ENCODE assay signal across 1 cellular context in the genomic region with DNA sequence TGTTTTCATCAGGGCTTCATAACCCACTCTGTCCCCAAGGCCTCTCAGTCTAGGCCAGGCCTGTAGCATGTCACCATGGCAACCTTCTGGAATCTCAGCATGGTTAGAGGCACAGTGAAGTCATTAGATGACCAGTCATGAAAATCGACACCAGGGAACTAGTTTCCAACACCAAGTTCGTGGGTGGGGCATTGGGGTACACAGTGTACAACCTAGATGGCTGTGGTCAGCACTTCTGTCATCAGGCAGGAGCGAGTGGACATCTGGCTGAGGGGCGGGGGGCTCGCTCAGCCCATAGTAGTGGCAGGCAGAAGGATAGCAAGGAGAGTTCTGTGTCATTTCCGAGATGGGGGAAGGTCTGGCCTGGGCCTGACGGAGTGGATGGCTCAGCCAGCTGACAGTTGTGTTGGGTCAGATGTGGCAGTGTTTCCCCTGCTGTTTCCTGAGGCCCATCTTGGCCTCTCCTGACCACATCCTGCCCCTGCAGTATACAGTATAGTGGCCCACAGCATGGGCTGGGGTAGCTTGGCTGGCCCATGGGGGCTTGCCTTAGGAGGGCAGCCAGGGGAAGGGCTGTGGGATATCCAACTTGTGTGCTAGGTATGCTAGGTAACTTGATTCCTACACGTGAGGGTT.
TF ChIP-seq lines count a peak whose summit lies in the region.

No MANE protein-coding gene starts in this region.

TF ChIP-seq in IMR-90, 13 proteins besides CTCF, POLR2A, EP300 and RAD21 (continued from another document):
- no peak for TF ChIP-seq CEBPB (IDR thresholded peaks at IDR 0.05; ENCODE audit: low read depth, low read length)
- TF ChIP-seq FOS (IDR thresholded peaks at IDR 0.05; ENCODE audit: low read depth, low read length): no peak
- TF ChIP-seq, protein P1, sequence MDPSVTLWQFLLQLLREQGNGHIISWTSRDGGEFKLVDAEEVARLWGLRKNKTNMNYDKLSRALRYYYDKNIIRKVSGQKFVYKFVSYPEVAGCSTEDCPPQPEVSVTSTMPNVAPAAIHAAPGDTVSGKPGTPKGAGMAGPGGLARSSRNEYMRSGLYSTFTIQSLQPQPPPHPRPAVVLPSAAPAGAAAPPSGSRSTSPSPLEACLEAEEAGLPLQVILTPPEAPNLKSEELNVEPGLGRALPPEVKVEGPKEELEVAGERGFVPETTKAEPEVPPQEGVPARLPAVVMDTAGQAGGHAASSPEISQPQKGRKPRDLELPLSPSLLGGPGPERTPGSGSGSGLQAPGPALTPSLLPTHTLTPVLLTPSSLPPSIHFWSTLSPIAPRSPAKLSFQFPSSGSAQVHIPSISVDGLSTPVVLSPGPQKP (IDR thresholded peaks at IDR 0.05; ENCODE audit: borderline replicate concordance, low read depth, low read length): no peak
- TF ChIP-seq SMC3 (IDR thresholded peaks at IDR 0.05; ENCODE audit: low read depth, low read length): no peak
- no peak for TF ChIP-seq MAZ (IDR thresholded peaks at IDR 0.05; ENCODE audit: borderline replicate concordance, low read depth, low read length)
